1 cellular context compared by ENCODE assay signal in genomic region chr9:125889524-125890473, GRCh38.
TF ChIP-seq lines count a peak whose summit lies in the region.

No MANE protein-coding gene starts in this region.

TF ChIP-seq in GM12878, 131 proteins besides CTCF, POLR2A, EP300 and RAD21 (continued from another document):
- TF ChIP-seq PBX3 (IDR thresholded peaks at IDR 0.05; ENCODE audit: insufficient replicate concordance, low read depth, low read length): no peak
- TF ChIP-seq RELB (IDR thresholded peaks at IDR 0.05; ENCODE audit: low read depth): 0 out of 2 replicates have a peak, but pooled peaks have one; percentile 33
- TF ChIP-seq ELK1 (IDR thresholded peaks at IDR 0.05; ENCODE audit: low read depth, low read length): no peak
- TF ChIP-seq MEF2A (IDR thresholded peaks at IDR 0.05; ENCODE audit: insufficient read depth, low read depth, low read length): no peak
- no peak for TF ChIP-seq MTA3 (IDR thresholded peaks at IDR 0.05; ENCODE audit: borderline replicate concordance, low read length)
- TF ChIP-seq TAF1 (IDR thresholded peaks at IDR 0.05; ENCODE audit: borderline replicate concordance, low read depth, low read length): no peak
- TF ChIP-seq BCLAF1 (IDR thresholded peaks at IDR 0.05): no peak
- peak; percentile 19; the same call in 1 of the 3 replicates for TF ChIP-seq POU2F2 (IDR thresholded peaks at IDR 0.05; ENCODE audit: borderline replicate concordance, low read depth, low read length)
- TF ChIP-seq ZBTB40 (IDR thresholded peaks at IDR 0.05; ENCODE audit: borderline replicate concordance): no peak
- TF ChIP-seq CREM (IDR thresholded peaks at IDR 0.05; ENCODE audit: low read depth): no peak
- 0 out of 2 replicates have a peak, but pooled peaks have one; percentile 18 for TF ChIP-seq IKZF1 (conservative IDR thresholded peaks at IDR 0.05)
- no peak for TF ChIP-seq IRF4 (IDR thresholded peaks at IDR 0.05; ENCODE audit: low read depth, low read length)
- 0 out of 4 replicates have a peak, but pooled peaks of 1 of the 2 experiments have one; percentile 0 for TF ChIP-seq BHLHE40 (IDR thresholded peaks at IDR 0.05; ENCODE audit: borderline replicate concordance in 1 of 2, low read depth in 2 of 2, low read length in 1 of 2)
- TF ChIP-seq CUX1 (IDR thresholded peaks at IDR 0.05; ENCODE audit: insufficient replicate concordance, low read depth, low read length): no peak
- no peak for TF ChIP-seq CBX5 (IDR thresholded peaks at IDR 0.05; ENCODE audit: low read depth)
- no peak for TF ChIP-seq HCFC1 (IDR thresholded peaks at IDR 0.05; ENCODE audit: low read length)
